Comparison of ENCODE assay signal across 1 cellular context in the genomic region with DNA sequence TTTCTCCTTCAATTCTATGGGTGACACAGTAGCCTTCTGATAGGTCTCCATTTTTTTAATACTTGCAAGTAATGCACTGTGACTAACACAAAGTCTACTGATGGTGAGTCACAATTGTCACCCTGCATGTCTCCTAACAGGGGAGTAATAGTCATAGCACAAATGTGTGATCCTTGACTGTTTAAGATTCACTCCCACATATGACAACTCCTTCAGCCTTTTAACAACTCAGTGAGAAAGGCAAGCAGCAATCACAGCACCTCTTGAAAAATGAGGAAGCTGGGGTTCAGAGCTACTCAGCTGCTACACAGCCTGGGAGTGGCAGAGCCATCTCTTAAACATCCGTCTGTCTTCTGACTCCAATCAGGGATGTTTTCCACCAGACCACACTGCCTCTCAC.
TF ChIP-seq lines count a peak whose summit lies in the region.

No MANE protein-coding gene starts in this region.

TF ChIP-seq in WTC11, 78 proteins besides CTCF, POLR2A, EP300 and RAD21 (continued from another document):
- TF ChIP-seq, protein P1, sequence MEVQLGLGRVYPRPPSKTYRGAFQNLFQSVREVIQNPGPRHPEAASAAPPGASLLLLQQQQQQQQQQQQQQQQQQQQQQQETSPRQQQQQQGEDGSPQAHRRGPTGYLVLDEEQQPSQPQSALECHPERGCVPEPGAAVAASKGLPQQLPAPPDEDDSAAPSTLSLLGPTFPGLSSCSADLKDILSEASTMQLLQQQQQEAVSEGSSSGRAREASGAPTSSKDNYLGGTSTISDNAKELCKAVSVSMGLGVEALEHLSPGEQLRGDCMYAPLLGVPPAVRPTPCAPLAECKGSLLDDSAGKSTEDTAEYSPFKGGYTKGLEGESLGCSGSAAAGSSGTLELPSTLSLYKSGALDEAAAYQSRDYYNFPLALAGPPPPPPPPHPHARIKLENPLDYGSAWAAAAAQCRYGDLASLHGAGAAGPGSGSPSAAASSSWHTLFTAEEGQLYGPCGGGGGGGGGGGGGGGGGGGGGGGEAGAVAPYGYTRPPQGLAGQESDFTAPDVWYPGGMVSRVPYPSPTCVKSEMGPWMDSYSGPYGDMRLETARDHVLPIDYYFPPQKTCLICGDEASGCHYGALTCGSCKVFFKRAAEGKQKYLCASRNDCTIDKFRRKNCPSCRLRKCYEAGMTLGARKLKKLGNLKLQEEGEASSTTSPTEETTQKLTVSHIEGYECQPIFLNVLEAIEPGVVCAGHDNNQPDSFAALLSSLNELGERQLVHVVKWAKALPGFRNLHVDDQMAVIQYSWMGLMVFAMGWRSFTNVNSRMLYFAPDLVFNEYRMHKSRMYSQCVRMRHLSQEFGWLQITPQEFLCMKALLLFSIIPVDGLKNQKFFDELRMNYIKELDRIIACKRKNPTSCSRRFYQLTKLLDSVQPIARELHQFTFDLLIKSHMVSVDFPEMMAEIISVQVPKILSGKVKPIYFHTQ (CRISPR knock-in tag; IDR thresholded peaks at IDR 0.05), result no peak
- TF ChIP-seq EMX1 (CRISPR knock-in tag; IDR thresholded peaks at IDR 0.05) (no peak), JAZF1 (CRISPR knock-in tag; IDR thresholded peaks at IDR 0.05) (no peak)
- TF ChIP-seq, protein P2, sequence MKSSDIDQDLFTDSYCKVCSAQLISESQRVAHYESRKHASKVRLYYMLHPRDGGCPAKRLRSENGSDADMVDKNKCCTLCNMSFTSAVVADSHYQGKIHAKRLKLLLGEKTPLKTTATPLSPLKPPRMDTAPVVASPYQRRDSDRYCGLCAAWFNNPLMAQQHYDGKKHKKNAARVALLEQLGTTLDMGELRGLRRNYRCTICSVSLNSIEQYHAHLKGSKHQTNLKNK (CRISPR knock-in tag; IDR thresholded peaks at IDR 0.05), result no peak
- TF ChIP-seq, protein P3, sequence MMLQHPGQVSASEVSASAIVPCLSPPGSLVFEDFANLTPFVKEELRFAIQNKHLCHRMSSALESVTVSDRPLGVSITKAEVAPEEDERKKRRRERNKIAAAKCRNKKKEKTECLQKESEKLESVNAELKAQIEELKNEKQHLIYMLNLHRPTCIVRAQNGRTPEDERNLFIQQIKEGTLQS (CRISPR knock-in tag; conservative IDR thresholded peaks at IDR 0.05), result no peak
- TF ChIP-seq, protein P4, sequence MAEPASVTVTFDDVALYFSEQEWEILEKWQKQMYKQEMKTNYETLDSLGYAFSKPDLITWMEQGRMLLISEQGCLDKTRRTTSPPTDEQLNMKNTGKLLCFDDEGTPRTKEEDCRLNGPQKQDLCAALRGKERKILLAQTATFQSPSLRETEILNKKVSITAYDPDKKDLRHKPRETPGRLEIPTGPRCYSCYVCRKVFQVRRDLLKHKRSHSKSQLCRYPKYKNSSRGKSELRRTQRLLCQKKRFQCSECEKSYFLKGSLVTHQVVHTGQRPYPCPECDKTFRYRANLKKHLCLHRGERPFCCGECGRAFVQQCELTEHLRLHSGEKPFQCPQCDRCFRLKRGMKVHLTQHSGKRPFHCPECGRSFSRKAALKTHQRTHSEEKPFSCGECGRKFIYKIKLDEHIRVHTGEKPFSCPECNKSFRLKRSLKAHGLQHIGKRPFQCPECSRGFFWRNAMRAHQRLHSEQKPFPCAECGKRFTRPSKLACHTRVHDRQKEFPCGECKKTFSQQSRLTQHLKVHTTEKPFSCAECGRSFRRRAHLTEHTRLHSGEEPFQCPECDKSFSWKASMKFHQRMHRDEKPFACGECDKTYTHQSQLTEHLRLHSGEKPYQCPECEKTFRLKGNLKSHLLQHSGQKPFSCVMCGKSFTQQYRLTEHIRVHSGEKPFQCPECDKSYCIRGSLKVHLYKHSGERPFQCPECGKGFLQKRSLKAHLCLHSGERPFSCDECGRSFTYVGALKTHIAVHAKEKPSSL (CRISPR knock-in tag; conservative IDR thresholded peaks at IDR 0.05), result no peak
